In genomic region chr2:151422917-151423439, GRCh38 we compare ENCODE assay signal across 10 cellular contexts. TPM values are rescaled to one million over a fixed set of nuclear protein-coding genes. Genes with fewer than 3 reads are reported as not detected.
DNase-seq lines count a peak whose midpoint lies in the region; ATAC-seq and TF ChIP-seq lines count a peak whose summit lies in the region.
"Had no signal": no experiment of that assay in that cellular context is flagged by ENCODE, and none has a peak within 500 bp of the region (broad histone marks: within the 10 kb centered on the region; RNA-seq: fewer than 3 reads in every experiment).

No MANE protein-coding gene starts in this region.

- peaks cover 15 to 39% of the 10 kb centered on the region in 2 donors for H3K4me1 Mint-ChIP-seq in immature natural killer cell

- no peak overlapping the region for H3K4me3 ChIP-seq in SK-N-SH (ENCODE audit: low read depth in 2 of 2, low read length in 1 of 2)

- POLR2A ChIA-PET in SK-N-SH (lab: Yijun Ruan, JAX) = no interaction called here

- ATAC-seq in GM18868 (IDR thresholded peaks at IDR 0.05; ENCODE audit: unreplicated experiment) (peak; percentile 84), GM21526 (IDR thresholded peaks at IDR 0.05; ENCODE audit: low FRiP score, unreplicated experiment) (peak; percentile 66), HG03280 (IDR thresholded peaks at IDR 0.05; ENCODE audit: unreplicated experiment) (peak; percentile 85)

- H3K36me3 Mint-ChIP-seq in immature natural killer cell = peaks cover 14 to 31% (median 16%) of the 10 kb centered on the region in 3 donors

- H3K27me3 ChIP-seq in SK-N-SH (ENCODE audit: insufficient read depth) = no peaks in the 10 kb centered on the region

- H3K27ac ChIP-seq in SK-N-SH (ENCODE audit: low read depth in 2 of 2, low read length in 1 of 2) = no peak overlapping the region

- no peak overlapping the region for H3K9ac ChIP-seq in SK-N-SH

- no peaks in the 10 kb centered on the region for H3K9me2 ChIP-seq in SK-N-SH

- H2AFZ ChIP-seq in SK-N-SH (ENCODE audit: low read depth) = no peak overlapping the region

- peaks cover 85% of the 10 kb centered on the region for H3K79me2 ChIP-seq in SK-N-SH (ENCODE audit: insufficient read depth)

- 91% methylated on average over 3 of the region's 3 CpGs for WGBS in SK-N-SH (ENCODE audit: low lambda C conversion rate)

- no peaks in the 10 kb centered on the region for H3K9me3 ChIP-seq in SK-N-SH

- no peaks in the 10 kb centered on the region for H3K9me3 Mint-ChIP-seq in immature natural killer cell

- CTCF ChIA-PET in SK-N-SH (lab: Yijun Ruan, JAX) = interaction anchor here (0.8 to 1.9 kb wide), 2 partner anchors 13 to 14 kb away, joined by 3 to 7 read pairs; partner anchors contain the start of gene RIF1

- no peaks in the 10 kb centered on the region for H3K4me1 ChIP-seq in SK-N-SH (ENCODE audit: control insufficient read depth in 1 of 2, insufficient read depth in 2 of 2, low read depth in 1 of 2, low read length in 1 of 2)

- no peak overlapping the region for H3K4me2 ChIP-seq in SK-N-SH

- H3K27ac Mint-ChIP-seq in immature natural killer cell = peak overlapping the region in 5 of 6 donors; percentile 2 to 65 (median 51)

- H4K20me1 ChIP-seq in SK-N-SH (ENCODE audit: insufficient read depth) = no peaks in the 10 kb centered on the region

- DNase-seq in immature natural killer cell (no peak), nucleus accumbens (lab: John Stamatoyannopoulos, UW) (no peak), SK-N-SH (no peak), H4 (ENCODE audit: low spot score) (no peak)
- DNase-seq: activated CD4-positive, alpha-beta T cell treated with anti-CD3 and anti-CD28 coated beads for 1 hour; IMR-90; stimulated activated CD4-positive, alpha-beta T cell treated with anti-CD3 and anti-CD28 coated beads, Interleukin-4, amount 100 ng/mL, for 24 hours had no signal

- TF ChIP-seq CTCF in SK-N-SH (IDR thresholded peaks at IDR 0.05) = no peak

- H3F3A ChIP-seq in SK-N-SH (replicated peaks; ENCODE audit: insufficient read depth) = peaks cover 9% of the 10 kb centered on the region

- no peak for TF ChIP-seq RAD21 in SK-N-SH (IDR thresholded peaks at IDR 0.05; ENCODE audit: low read length)

- H3K4me3 Mint-ChIP-seq in immature natural killer cell = no peak overlapping the region

- H3K27me3 Mint-ChIP-seq in immature natural killer cell (ENCODE audit: low read depth in 3 of 3) = peaks cover 0 to 1% (median 0%) of the 10 kb centered on the region in 3 donors

- H3K36me3 ChIP-seq in SK-N-SH (replicated peaks in 1 of 2; ENCODE audit: control insufficient read depth in 1 of 2, insufficient read depth in 2 of 2, low read length in 1 of 2) = peaks cover 42 to 72% of the 10 kb centered on the region in 2 experiments

- no peak for TF ChIP-seq EP300 in SK-N-SH (IDR thresholded peaks at IDR 0.05; ENCODE audit: borderline replicate concordance in 1 of 2, low read depth in 1 of 2, low read length in 1 of 2)

TF ChIP-seq in SK-N-SH, 30 proteins besides CTCF, POLR2A, EP300 and RAD21:
- no peak for TF ChIP-seq NFIC (IDR thresholded peaks at IDR 0.05; ENCODE audit: borderline replicate concordance)
- TF ChIP-seq, protein P1, sequence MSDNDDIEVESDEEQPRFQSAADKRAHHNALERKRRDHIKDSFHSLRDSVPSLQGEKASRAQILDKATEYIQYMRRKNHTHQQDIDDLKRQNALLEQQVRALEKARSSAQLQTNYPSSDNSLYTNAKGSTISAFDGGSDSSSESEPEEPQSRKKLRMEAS (IDR thresholded peaks at IDR 0.05; ENCODE audit: low read depth) = no peak
- no peak for TF ChIP-seq RXRA (IDR thresholded peaks at IDR 0.05; ENCODE audit: borderline replicate concordance, low read depth)
- TF ChIP-seq RFX5 (IDR thresholded peaks at IDR 0.05; ENCODE audit: low read length) = no peak
- no peak for TF ChIP-seq GABPA (IDR thresholded peaks at IDR 0.05; ENCODE audit: low read depth)
- TF ChIP-seq FOSL2 (IDR thresholded peaks at IDR 0.05; ENCODE audit: borderline replicate concordance, low read depth) = no peak
- TF ChIP-seq MXI1 (IDR thresholded peaks at IDR 0.05; ENCODE audit: low read depth, low read length) = no peak

RNA-seq across cellular contexts. Expression of gene RIF1, which starts 13.3 kb away (rescaled TPM):
- 10 to 100 TPM; 10.3 to 32.7 (median 14.2) TPM for polyA plus RNA-seq in immature natural killer cell
- polyA plus RNA-seq in SK-N-SH (2012; rRNA removed) = 2.4 and 3.0 TPM in 2 replicates
- 2.8 and 2.9 TPM in 2 replicates for polyA plus RNA-seq in SK-N-SH (2012; cell fraction: cytosol; rRNA removed)
- 4.6 and 8.3 TPM in 2 replicates for polyA plus RNA-seq in SK-N-SH (2012; cell fraction: nucleus; rRNA removed)
- total RNA-seq in H4 (2014; rRNA removed; shearing (Covaris generic)) = 16.4 and 23.6 TPM in 2 replicates
